Comparison of ENCODE assay signal across 2 cellular contexts in genomic region chr2:238097988-238098853, GRCh38.
TF ChIP-seq lines count a peak whose summit lies in the region.

No MANE protein-coding gene starts in this region.

TF ChIP-seq in K562, 482 proteins besides CTCF, POLR2A, EP300 and RAD21 (continues in another document):
- peak; percentile 24; the same call in 1 of the 2 replicates for TF ChIP-seq VEZF1 (CRISPR knock-in tag; IDR thresholded peaks at IDR 0.05)
- TF ChIP-seq, protein P1, sequence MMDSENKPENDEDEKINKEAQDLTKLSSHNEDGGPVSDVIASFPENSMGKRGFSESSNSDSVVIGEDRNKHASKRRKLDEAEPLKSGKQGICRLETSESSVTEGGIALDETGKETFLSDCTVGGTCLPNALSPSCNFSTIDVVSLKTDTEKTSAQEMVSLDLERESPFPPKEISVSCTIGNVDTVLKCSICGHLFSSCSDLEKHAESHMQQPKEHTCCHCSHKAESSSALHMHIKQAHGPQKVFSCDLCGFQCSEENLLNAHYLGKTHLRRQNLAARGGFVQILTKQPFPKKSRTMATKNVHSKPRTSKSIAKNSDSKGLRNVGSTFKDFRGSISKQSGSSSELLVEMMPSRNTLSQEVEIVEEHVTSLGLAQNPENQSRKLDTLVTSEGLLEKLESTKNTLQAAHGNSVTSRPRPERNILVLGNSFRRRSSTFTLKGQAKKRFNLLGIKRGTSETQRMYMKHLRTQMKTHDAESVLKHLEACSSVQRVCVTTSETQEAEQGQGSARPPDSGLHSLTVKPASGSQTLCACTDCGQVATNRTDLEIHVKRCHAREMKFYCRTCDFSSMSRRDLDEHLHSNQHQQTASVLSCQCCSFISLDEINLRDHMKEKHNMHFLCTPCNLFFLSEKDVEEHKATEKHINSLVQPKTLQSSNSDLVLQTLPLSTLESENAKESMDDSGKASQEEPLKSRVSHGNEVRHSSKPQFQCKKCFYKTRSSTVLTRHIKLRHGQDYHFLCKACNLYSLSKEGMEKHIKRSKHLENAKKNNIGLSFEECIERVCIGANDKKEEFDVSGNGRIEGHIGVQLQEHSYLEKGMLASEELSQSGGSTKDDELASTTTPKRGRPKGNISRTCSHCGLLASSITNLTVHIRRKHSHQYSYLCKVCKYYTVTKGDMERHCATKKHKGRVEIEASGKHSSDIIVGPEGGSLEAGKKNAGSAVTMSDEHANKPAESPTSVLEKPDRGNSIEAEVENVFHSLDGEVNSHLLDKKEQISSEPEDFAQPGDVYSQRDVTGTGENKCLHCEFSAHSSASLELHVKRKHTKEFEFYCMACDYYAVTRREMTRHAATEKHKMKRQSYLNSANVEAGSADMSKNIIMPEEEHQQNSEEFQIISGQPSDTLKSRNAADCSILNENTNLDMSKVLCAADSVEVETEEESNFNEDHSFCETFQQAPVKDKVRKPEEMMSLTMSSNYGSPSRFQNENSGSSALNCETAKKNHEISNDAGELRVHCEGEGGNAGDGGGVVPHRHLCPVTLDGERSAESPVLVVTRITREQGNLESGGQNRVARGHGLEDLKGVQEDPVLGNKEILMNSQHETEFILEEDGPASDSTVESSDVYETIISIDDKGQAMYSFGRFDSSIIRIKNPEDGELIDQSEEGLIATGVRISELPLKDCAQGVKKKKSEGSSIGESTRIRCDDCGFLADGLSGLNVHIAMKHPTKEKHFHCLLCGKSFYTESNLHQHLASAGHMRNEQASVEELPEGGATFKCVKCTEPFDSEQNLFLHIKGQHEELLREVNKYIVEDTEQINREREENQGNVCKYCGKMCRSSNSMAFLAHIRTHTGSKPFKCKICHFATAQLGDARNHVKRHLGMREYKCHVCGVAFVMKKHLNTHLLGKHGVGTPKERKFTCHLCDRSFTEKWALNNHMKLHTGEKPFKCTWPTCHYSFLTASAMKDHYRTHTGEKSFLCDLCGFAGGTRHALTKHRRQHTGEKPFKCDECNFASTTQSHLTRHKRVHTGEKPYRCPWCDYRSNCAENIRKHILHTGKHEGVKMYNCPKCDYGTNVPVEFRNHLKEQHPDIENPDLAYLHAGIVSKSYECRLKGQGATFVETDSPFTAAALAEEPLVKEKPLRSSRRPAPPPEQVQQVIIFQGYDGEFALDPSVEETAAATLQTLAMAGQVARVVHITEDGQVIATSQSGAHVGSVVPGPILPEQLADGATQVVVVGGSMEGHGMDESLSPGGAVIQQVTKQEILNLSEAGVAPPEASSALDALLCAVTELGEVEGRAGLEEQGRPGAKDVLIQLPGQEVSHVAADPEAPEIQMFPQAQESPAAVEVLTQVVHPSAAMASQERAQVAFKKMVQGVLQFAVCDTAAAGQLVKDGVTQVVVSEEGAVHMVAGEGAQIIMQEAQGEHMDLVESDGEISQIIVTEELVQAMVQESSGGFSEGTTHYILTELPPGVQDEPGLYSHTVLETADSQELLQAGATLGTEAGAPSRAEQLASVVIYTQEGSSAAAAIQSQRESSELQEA (IDR thresholded peaks at IDR 0.05; ENCODE audit: low read depth): peak; percentile 58; the same call in 1 of the 2 replicates
- 0 out of 2 replicates have a peak, but pooled peaks have one; percentile 22 for TF ChIP-seq TEAD4 (IDR thresholded peaks at IDR 0.05; ENCODE audit: low read length)
- no peak for TF ChIP-seq TEAD4 (CRISPR knock-in tag; IDR thresholded peaks at IDR 0.05; ENCODE audit: borderline replicate concordance)
- peak; percentile 34; the same call in 1 of the 2 replicates for TF ChIP-seq POLR2G (IDR thresholded peaks at IDR 0.05; ENCODE audit: low read depth, low read length)
- TF ChIP-seq SP1 (CRISPR knock-in tag; IDR thresholded peaks at IDR 0.05): peak; percentile 74
- peak; percentile 89 for TF ChIP-seq EGR1 (conservative IDR thresholded peaks at IDR 0.05)
- TF ChIP-seq MAZ (CRISPR knock-in tag; conservative IDR thresholded peaks at IDR 0.05 in 1 of 2, IDR thresholded peaks at IDR 0.05 in 1 of 2): peak in 1 of 2 experiments; percentile 46; a peak in 1 of 4 replicates
- no peak for TF ChIP-seq TEAD2 (tag; IDR thresholded peaks at IDR 0.05)
- TF ChIP-seq ELK3 (CRISPR knock-in tag; IDR thresholded peaks at IDR 0.05): no peak
- TF ChIP-seq HNRNPUL1 (IDR thresholded peaks at IDR 0.05; ENCODE audit: low read length): peak; percentile 99
- 0 out of 2 replicates have a peak, but pooled peaks have one; percentile 34 for TF ChIP-seq ZFX (CRISPR knock-in tag; IDR thresholded peaks at IDR 0.05)
- TF ChIP-seq PHF8 (IDR thresholded peaks at IDR 0.05; ENCODE audit: borderline replicate concordance, low read length): peak; percentile 17; the same call in 1 of the 2 replicates
- peak in 1 of 2 experiments; percentile 4 for TF ChIP-seq E2F6 (IDR thresholded peaks at IDR 0.05; ENCODE audit: borderline replicate concordance in 1 of 2, extremely low read depth in 1 of 2, insufficient read depth in 1 of 2, insufficient read length in 1 of 2, low read depth in 1 of 2, low read length in 1 of 2, poor library complexity in 1 of 2, severe bottlenecking in 1 of 2)
- TF ChIP-seq TBP (optimal IDR thresholded peaks at IDR 0.05; ENCODE audit: low read depth, low read length): no peak

TF ChIP-seq in liver, 16 proteins besides CTCF, POLR2A, EP300 and RAD21:
- TF ChIP-seq, protein P2, sequence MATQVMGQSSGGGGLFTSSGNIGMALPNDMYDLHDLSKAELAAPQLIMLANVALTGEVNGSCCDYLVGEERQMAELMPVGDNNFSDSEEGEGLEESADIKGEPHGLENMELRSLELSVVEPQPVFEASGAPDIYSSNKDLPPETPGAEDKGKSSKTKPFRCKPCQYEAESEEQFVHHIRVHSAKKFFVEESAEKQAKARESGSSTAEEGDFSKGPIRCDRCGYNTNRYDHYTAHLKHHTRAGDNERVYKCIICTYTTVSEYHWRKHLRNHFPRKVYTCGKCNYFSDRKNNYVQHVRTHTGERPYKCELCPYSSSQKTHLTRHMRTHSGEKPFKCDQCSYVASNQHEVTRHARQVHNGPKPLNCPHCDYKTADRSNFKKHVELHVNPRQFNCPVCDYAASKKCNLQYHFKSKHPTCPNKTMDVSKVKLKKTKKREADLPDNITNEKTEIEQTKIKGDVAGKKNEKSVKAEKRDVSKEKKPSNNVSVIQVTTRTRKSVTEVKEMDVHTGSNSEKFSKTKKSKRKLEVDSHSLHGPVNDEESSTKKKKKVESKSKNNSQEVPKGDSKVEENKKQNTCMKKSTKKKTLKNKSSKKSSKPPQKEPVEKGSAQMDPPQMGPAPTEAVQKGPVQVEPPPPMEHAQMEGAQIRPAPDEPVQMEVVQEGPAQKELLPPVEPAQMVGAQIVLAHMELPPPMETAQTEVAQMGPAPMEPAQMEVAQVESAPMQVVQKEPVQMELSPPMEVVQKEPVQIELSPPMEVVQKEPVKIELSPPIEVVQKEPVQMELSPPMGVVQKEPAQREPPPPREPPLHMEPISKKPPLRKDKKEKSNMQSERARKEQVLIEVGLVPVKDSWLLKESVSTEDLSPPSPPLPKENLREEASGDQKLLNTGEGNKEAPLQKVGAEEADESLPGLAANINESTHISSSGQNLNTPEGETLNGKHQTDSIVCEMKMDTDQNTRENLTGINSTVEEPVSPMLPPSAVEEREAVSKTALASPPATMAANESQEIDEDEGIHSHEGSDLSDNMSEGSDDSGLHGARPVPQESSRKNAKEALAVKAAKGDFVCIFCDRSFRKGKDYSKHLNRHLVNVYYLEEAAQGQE (IDR thresholded peaks at IDR 0.05): no peak
TF ChIP-seq in liver: peak in this region for 0.
